Comparison of ENCODE assay signal across 10 cellular contexts in the genomic region with DNA sequence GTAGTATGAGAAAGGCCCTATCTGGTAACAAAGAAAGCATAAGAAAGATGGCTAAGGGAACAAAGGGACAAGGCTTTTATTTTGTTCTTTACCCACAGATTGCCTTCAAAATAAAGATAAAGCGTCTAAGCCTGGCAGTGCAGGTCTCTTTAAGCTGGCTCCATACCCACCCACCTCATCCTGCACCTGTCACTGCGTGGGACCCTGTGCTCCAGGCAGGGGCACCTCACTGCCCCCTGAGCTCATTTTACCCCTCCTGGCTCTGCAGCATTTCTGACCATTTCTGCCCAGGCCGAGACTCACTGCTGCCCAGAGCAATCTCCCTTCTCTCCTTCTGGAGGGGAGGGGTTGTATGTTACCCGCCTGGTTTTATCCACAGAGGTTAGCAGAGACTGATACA. TPM values are rescaled to one million over a fixed set of nuclear protein-coding genes. Genes with fewer than 3 reads are reported as not detected.
DNase-seq lines count a peak whose midpoint lies in the region; ATAC-seq and TF ChIP-seq lines count a peak whose summit lies in the region.
"Had no signal": no experiment of that assay in that cellular context is flagged by ENCODE, and none has a peak within 500 bp of the region (broad histone marks: within the 10 kb centered on the region; RNA-seq: fewer than 3 reads in every experiment).

No MANE protein-coding gene starts in this region.

- peaks cover 9% of the 10 kb centered on the region for H3K27me3 Mint-ChIP-seq in T-helper 2 cell treated with Interferon-gamma antibody and Interleukin-4, amounts not matched to agents 5 μg/mL and 100 μg/mL, for 36 hours (ENCODE audit: low read depth)
- peaks cover 6 to 20% (median 8%) of the 10 kb centered on the region in 3 donors for H3K27me3 Mint-ChIP-seq in immature natural killer cell (ENCODE audit: low read depth in 3 of 3)

- no peaks in the 10 kb centered on the region for H3K36me3 Mint-ChIP-seq in T-helper 2 cell treated with Interferon-gamma antibody and Interleukin-4, amounts not matched to agents 5 μg/mL and 100 μg/mL, for 36 hours (ENCODE audit: low read depth)
- no peaks in the 10 kb centered on the region for H3K36me3 Mint-ChIP-seq in immature natural killer cell
- peaks cover 10% of the 10 kb centered on the region for H3K36me3 Mint-ChIP-seq in stimulated activated effector memory CD8-positive, alpha-beta T cell treated with anti-CD3 and anti-CD28 coated beads, Interleukin-12 subunit alpha, Interleukin-12 subunit beta, amount 100 ng/mL, for 72 hours

- H3K9me3 Mint-ChIP-seq in T-helper 2 cell treated with Interferon-gamma antibody and Interleukin-4, amounts not matched to agents 5 μg/mL and 100 μg/mL, for 36 hours = no peaks in the 10 kb centered on the region
- peaks cover 0 to 2% (median 0%) of the 10 kb centered on the region in 6 donors for H3K9me3 Mint-ChIP-seq in immature natural killer cell
- H3K9me3 Mint-ChIP-seq in stimulated activated effector memory CD8-positive, alpha-beta T cell treated with anti-CD3 and anti-CD28 coated beads, Interleukin-12 subunit alpha, Interleukin-12 subunit beta, amount 100 ng/mL, for 72 hours = no peaks in the 10 kb centered on the region

- no peak for ATAC-seq in stimulated activated effector memory CD8-positive, alpha-beta T cell treated with anti-CD3 and anti-CD28 coated beads, Interleukin-12 subunit alpha, Interleukin-12 subunit beta, amount 100 ng/mL, for 72 hours
- ATAC-seq in HG03565 (IDR thresholded peaks at IDR 0.05; ENCODE audit: unreplicated experiment) = no peak
- no peak for ATAC-seq in HG02870 (IDR thresholded peaks at IDR 0.05; ENCODE audit: unreplicated experiment)

- peak overlapping the region; percentile 92 for H3K27ac Mint-ChIP-seq in T-helper 2 cell treated with Interferon-gamma antibody and Interleukin-4, amounts not matched to agents 5 μg/mL and 100 μg/mL, for 36 hours
- H3K27ac Mint-ChIP-seq in immature natural killer cell = peak overlapping the region; percentile 22 to 95 (median 92)
- H3K27ac Mint-ChIP-seq in stimulated activated effector memory CD8-positive, alpha-beta T cell treated with anti-CD3 and anti-CD28 coated beads, Interleukin-12 subunit alpha, Interleukin-12 subunit beta, amount 100 ng/mL, for 72 hours = peak overlapping the region; percentile 95

- H3K27ac ChIP-seq in VCaP = peak overlapping the region; percentile 90
- H3K27ac ChIP-seq: SJSA1 had no signal

- H3K4me1 Mint-ChIP-seq in T-helper 2 cell treated with Interferon-gamma antibody and Interleukin-4, amounts not matched to agents 5 μg/mL and 100 μg/mL, for 36 hours (ENCODE audit: low read depth) = peaks cover 29% of the 10 kb centered on the region
- H3K4me1 Mint-ChIP-seq in immature natural killer cell = peaks cover 34 to 41% of the 10 kb centered on the region in 2 donors
- no peaks in the 10 kb centered on the region for H3K4me1 Mint-ChIP-seq in stimulated activated effector memory CD8-positive, alpha-beta T cell treated with anti-CD3 and anti-CD28 coated beads, Interleukin-12 subunit alpha, Interleukin-12 subunit beta, amount 100 ng/mL, for 72 hours

- TF ChIP-seq CTCF in VCaP (conservative IDR thresholded peaks at IDR 0.05) = no peak

- peak overlapping the region; percentile 86 for H3K4me3 Mint-ChIP-seq in T-helper 2 cell treated with Interferon-gamma antibody and Interleukin-4, amounts not matched to agents 5 μg/mL and 100 μg/mL, for 36 hours
- H3K4me3 Mint-ChIP-seq in immature natural killer cell = peak overlapping the region; percentile 14 to 89 (median 86)
- H3K4me3 Mint-ChIP-seq in stimulated activated effector memory CD8-positive, alpha-beta T cell treated with anti-CD3 and anti-CD28 coated beads, Interleukin-12 subunit alpha, Interleukin-12 subunit beta, amount 100 ng/mL, for 72 hours = peak overlapping the region; percentile 91

- no peak for DNase-seq in T-helper 2 cell treated with Interferon-gamma antibody and Interleukin-4, amounts not matched to agents 5 μg/mL and 100 μg/mL, for 36 hours (ENCODE audit: low spot score)
- no peak for DNase-seq in T-helper 2 cell
- DNase-seq in immature natural killer cell = no peak
- DNase-seq in stimulated activated effector memory CD8-positive, alpha-beta T cell treated with anti-CD3 and anti-CD28 coated beads, Interleukin-12 subunit alpha, Interleukin-12 subunit beta, amount 100 ng/mL, for 72 hours (ENCODE audit: low spot score in 2 of 2) = no peak
- DNase-seq in NCI-H2081 treated with DMSO at 0.1 percent for 48 hours (lab: John Stamatoyannopoulos, UW) = no peak
- DNase-seq: NCI-H187 treated with DMSO at 0.1 percent for 48 hours had no signal

RNA-seq across cellular contexts. Expression of gene CYP4V2, which starts 1.7 kb away (rescaled TPM):
- polyA plus RNA-seq in immature natural killer cell = 10 to 100 TPM; 26.0 to 43.5 (median 37.6) TPM

RNA-seq across cellular contexts. Expression of gene KLKB1, which starts 37.7 kb away (rescaled TPM):
- polyA plus RNA-seq in immature natural killer cell = not detected
